Comparison of ENCODE assay signal across 19 cellular contexts in the genomic region with DNA sequence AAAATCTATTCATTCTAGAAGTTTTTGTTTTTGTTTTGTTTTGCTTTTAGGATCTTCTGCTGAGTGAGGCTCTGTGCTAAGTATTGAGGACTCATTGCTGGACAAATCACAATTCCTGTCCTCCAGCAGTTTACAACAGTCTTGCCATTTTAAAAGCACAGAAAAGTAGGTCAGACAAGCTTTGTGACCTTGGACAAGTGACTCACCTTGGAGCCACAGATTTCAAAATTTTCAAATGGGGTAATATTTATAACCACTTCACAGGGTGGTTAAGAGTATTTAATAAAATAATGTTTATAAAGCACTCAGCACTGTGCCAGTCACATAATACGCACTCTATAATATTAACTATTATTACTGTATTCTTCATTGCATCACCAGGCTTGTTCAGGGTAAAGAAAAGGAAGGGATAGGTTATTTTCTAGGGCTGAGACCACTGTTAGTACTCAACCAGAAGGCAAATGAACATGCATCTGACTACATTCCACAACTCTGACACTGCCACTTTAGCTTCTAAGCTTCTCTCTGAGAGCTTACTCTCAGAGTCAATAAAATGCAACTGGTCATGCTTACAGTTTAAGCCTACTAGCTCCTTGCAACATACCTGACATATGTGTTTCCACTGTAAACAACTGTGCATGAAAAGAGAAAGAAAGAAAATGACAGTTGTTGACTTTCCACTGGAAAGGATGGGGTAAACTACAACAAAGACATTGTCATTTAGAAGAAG.
DNase-seq lines count a peak whose midpoint lies in the region; ATAC-seq and TF ChIP-seq lines count a peak whose summit lies in the region.
"Had no signal": no experiment of that assay in that cellular context is flagged by ENCODE, and none has a peak within 500 bp of the region (broad histone marks: within the 10 kb centered on the region; RNA-seq: fewer than 3 reads in every experiment).

No MANE protein-coding gene starts in this region.

- H3K4me2 ChIP-seq in SK-N-SH = no peak overlapping the region

- CTCF ChIA-PET in SK-N-SH (lab: Yijun Ruan, JAX) = no interaction called here

- no peak for TF ChIP-seq CTCF in SK-N-SH (IDR thresholded peaks at IDR 0.05)
- TF ChIP-seq CTCF in transverse colon (IDR thresholded peaks at IDR 0.05) = no peak

- H3K9me3 ChIP-seq in SK-N-SH (no peaks in the 10 kb centered on the region), adipocyte (ENCODE audit: control insufficient read depth, low read length) (no peaks in the 10 kb centered on the region), transverse colon (no peaks in the 10 kb centered on the region), aorta (ENCODE audit: control insufficient read depth, low read length) (no peaks in the 10 kb centered on the region), T-helper 17 cell (ENCODE audit: control insufficient read depth, low read length, poor library complexity, severe bottlenecking) (no peaks in the 10 kb centered on the region)

- WGBS in SK-N-SH (ENCODE audit: low lambda C conversion rate) = 44% methylated on average over 1 of the region's 1 CpG
- WGBS in transverse colon (ENCODE audit: low coverage in 1 of 2), 2 donors = 65 to 100% methylated on average over 1 of the region's 1 CpG
- WGBS in aorta, 2 donors = 46 to 96% methylated on average over 1 of the region's 1 CpG

- POLR2A ChIA-PET in SK-N-SH (lab: Yijun Ruan, JAX) = no interaction called here

- no peaks in the 10 kb centered on the region for H3K79me2 ChIP-seq in SK-N-SH (ENCODE audit: insufficient read depth)

- peak; percentile 61 for ATAC-seq in SK-N-SH treated with all-trans-retinoic acid at 6 μM for 48 hours
- ATAC-seq in aorta (ENCODE audit: low FRiP score) = no peak
- ATAC-seq in T-helper 17 cell = no peak
- ATAC-seq: stimulated activated memory B cell treated with anti-CD40 and anti-IgM and Interleukin-4, amounts not matched to agents 10 μg/mL and 1 μg/mL and 100 μg/mL, for 72 hours had no signal

- TF ChIP-seq POLR2A in transverse colon (IDR thresholded peaks at IDR 0.05) = no peak

- H3K9me2 ChIP-seq in SK-N-SH = no peaks in the 10 kb centered on the region

- no peaks in the 10 kb centered on the region for H4K20me1 ChIP-seq in SK-N-SH (ENCODE audit: insufficient read depth)

- H3K4me1 ChIP-seq in SK-N-SH (ENCODE audit: control insufficient read depth in 1 of 2, insufficient read depth in 2 of 2, low read depth in 1 of 2, low read length in 1 of 2) = peaks cover 0 to 2% of the 10 kb centered on the region in 2 experiments; a peak in 2 of 4 replicates
- H3K4me1 ChIP-seq in adipocyte (ENCODE audit: control insufficient read depth, insufficient read depth, low read length) = peaks cover 22% of the 10 kb centered on the region
- H3K4me1 ChIP-seq in transverse colon = peaks cover 0 to 9% (median 0%) of the 10 kb centered on the region in 4 donors
- H3K4me1 ChIP-seq in aorta (ENCODE audit: control insufficient read depth in 1 of 2, insufficient read depth in 2 of 2, low read length in 2 of 2) = peaks cover 0 to 2% of the 10 kb centered on the region in 2 donors
- H3K4me1 ChIP-seq: spleen had no signal

- TF ChIP-seq EP300 in SK-N-SH (IDR thresholded peaks at IDR 0.05; ENCODE audit: borderline replicate concordance in 1 of 2, low read depth in 1 of 2, low read length in 1 of 2) = no peak
- TF ChIP-seq EP300 in transverse colon (IDR thresholded peaks at IDR 0.05; ENCODE audit: low read depth) = no peak

- no peak overlapping the region for H3K9ac ChIP-seq in SK-N-SH
- H3K9ac ChIP-seq in adipocyte (ENCODE audit: low read length) = no peak overlapping the region

- no peaks in the 10 kb centered on the region for H3K36me3 Mint-ChIP-seq in T-helper 17 cell (ENCODE audit: low read depth)
- H3K36me3 Mint-ChIP-seq: stimulated activated memory B cell treated with anti-CD40 and anti-IgM and Interleukin-4, amounts not matched to agents 10 μg/mL and 1 μg/mL and 100 μg/mL, for 72 hours; type B pancreatic cell had no signal

- no peak overlapping the region for H3K27ac Mint-ChIP-seq in T-helper 17 cell
- H3K27ac Mint-ChIP-seq: activated naive CD4-positive, alpha-beta T cell treated with anti-CD3 and anti-CD28 coated beads for 36 hours; stimulated activated memory B cell treated with anti-CD40 and anti-IgM and Interleukin-4, amounts not matched to agents 10 μg/mL and 1 μg/mL and 100 μg/mL, for 72 hours; type B pancreatic cell had no signal

- H3F3A ChIP-seq in SK-N-SH (replicated peaks; ENCODE audit: insufficient read depth) = no peaks in the 10 kb centered on the region

- no peak overlapping the region for H2AFZ ChIP-seq in SK-N-SH (ENCODE audit: low read depth)

- no peaks in the 10 kb centered on the region for H3K36me3 ChIP-seq in SK-N-SH (replicated peaks in 1 of 2; ENCODE audit: control insufficient read depth in 1 of 2, insufficient read depth in 2 of 2, low read length in 1 of 2)
- H3K36me3 ChIP-seq in adipocyte (ENCODE audit: control insufficient read depth, insufficient read depth, low read length, severe bottlenecking) = no peaks in the 10 kb centered on the region
- no peaks in the 10 kb centered on the region for H3K36me3 ChIP-seq in transverse colon
- H3K36me3 ChIP-seq in aorta (ENCODE audit: control insufficient read depth in 1 of 2, insufficient read depth in 2 of 2, low read length in 1 of 2) = no peaks in the 10 kb centered on the region
- H3K36me3 ChIP-seq: spleen had no signal

- H3K4me1 Mint-ChIP-seq in T-helper 17 cell = no peaks in the 10 kb centered on the region
- H3K4me1 Mint-ChIP-seq: stimulated activated memory B cell treated with anti-CD40 and anti-IgM and Interleukin-4, amounts not matched to agents 10 μg/mL and 1 μg/mL and 100 μg/mL, for 72 hours had no signal

- intact Hi-C loops in transverse colon (cut with DNase I; ENCODE audit: low total_unique reads) = no loop called here
- intact Hi-C loops in aorta (cut with DNase I) = no loop called here

- no peak overlapping the region; a peak in 1 of 4 replicates for H3K27ac ChIP-seq in SK-N-SH (ENCODE audit: low read depth in 2 of 2, low read length in 1 of 2)
- H3K27ac ChIP-seq in transverse colon = peak overlapping the region; percentile 7 to 25 (median 14)
- no peak overlapping the region for H3K27ac ChIP-seq in aorta (ENCODE audit: low read depth in 1 of 2, low read length in 2 of 2)
- H3K27ac ChIP-seq: spleen had no signal

- no peak for TF ChIP-seq RAD21 in SK-N-SH (IDR thresholded peaks at IDR 0.05; ENCODE audit: low read length)

- no peak overlapping the region for H3K4me3 Mint-ChIP-seq in T-helper 17 cell
- H3K4me3 Mint-ChIP-seq: activated naive CD4-positive, alpha-beta T cell treated with anti-CD3 and anti-CD28 coated beads for 36 hours; stimulated activated memory B cell treated with anti-CD40 and anti-IgM and Interleukin-4, amounts not matched to agents 10 μg/mL and 1 μg/mL and 100 μg/mL, for 72 hours; type B pancreatic cell had no signal

- DNase-seq in SK-N-SH = no peak
- peak; percentile 64 for DNase-seq in adipocyte (ENCODE audit: low read depth)
- peak; percentile 54 for DNase-seq in kidney tubule cell (ENCODE audit: low spot score)
- DNase-seq in transverse colon = no peak
- no peak for DNase-seq in aorta
- DNase-seq in NCI-H187 treated with DMSO at 0.1 percent for 48 hours (lab: John Stamatoyannopoulos, UW) = no peak
- DNase-seq in T-helper 17 cell = no peak
- DNase-seq: activated CD8-positive, alpha-beta memory T cell treated with anti-CD3 and anti-CD28 coated beads, Interleukin-2, amount 50 U/mL, for 48 hours; activated naive CD4-positive, alpha-beta T cell treated with anti-CD3 and anti-CD28 coated beads for 36 hours; dermis blood vessel endothelial cell; H7; kidney glomerular epithelial cell; NCI-H1694; nucleus accumbens; SHP77; spleen had no signal

- H3K27me3 ChIP-seq in SK-N-SH (ENCODE audit: insufficient read depth) = no peaks in the 10 kb centered on the region
- H3K27me3 ChIP-seq in adipocyte (replicated peaks; ENCODE audit: control insufficient read depth, insufficient read depth, low read length) = no peaks in the 10 kb centered on the region
- no peaks in the 10 kb centered on the region for H3K27me3 ChIP-seq in transverse colon
- no peaks in the 10 kb centered on the region for H3K27me3 ChIP-seq in aorta (ENCODE audit: control insufficient read depth in 1 of 2, insufficient read depth in 2 of 2, low read length in 1 of 2)
- H3K27me3 ChIP-seq: spleen had no signal

- in situ Hi-C loops in transverse colon (cut with MboI; ENCODE audit: low pct_ligation_motif_present in 1 of 4, low pct_unique_long_range_greater_than_20kb in 1 of 4, low sequenced_read_pairs in 3 of 4) = no loop called here

- H3K4me3 ChIP-seq in SK-N-SH (ENCODE audit: low read depth in 2 of 2, low read length in 1 of 2) (no peak overlapping the region), adipocyte (ENCODE audit: low read length) (peak overlapping the region; percentile 7), transverse colon (no peak overlapping the region), aorta (ENCODE audit: low read length in 2 of 2) (no peak overlapping the region)
- H3K4me3 ChIP-seq: spleen had no signal

- no peaks in the 10 kb centered on the region for H3K27me3 Mint-ChIP-seq in T-helper 17 cell
- H3K27me3 Mint-ChIP-seq: stimulated activated memory B cell treated with anti-CD40 and anti-IgM and Interleukin-4, amounts not matched to agents 10 μg/mL and 1 μg/mL and 100 μg/mL, for 72 hours had no signal

TF ChIP-seq in SK-N-SH treated with all-trans-retinoic acid at 6 μM for 48 hours, 23 proteins besides CTCF, POLR2A, EP300 and RAD21 (continues in another document):
- TF ChIP-seq ZNF70 (CRISPR knock-in tag; IDR thresholded peaks at IDR 0.05) = no peak

TF ChIP-seq in SK-N-SH, 30 proteins besides CTCF, POLR2A, EP300 and RAD21 (continues in another document):
- TF ChIP-seq NRF1 (IDR thresholded peaks at IDR 0.05; ENCODE audit: low read depth, low read length) (no peak), RCOR1 (IDR thresholded peaks at IDR 0.05; ENCODE audit: low read length) (no peak)

Comparison
In these comparisons a context has a peak if more than half of its experiments do, and no peak if none do; other contexts are left out.
1. DNase-seq: peak in adipocyte (single experiment) and kidney tubule cell (single experiment); none in SK-N-SH (single experiment), transverse colon (single experiment), aorta (0 of 2), NCI-H187 treated with DMSO at 0.1 percent for 48 hours (single experiment) and T-helper 17 cell (0 of 3).
2. H3K27ac ChIP-seq: peak in transverse colon (4 of 4); none in SK-N-SH (0 of 2) and aorta (0 of 2).